ENCODE assay signal across 8 cellular contexts in genomic region chr2:23940976-23941605, GRCh38. TPM values are rescaled to one million over a fixed set of nuclear protein-coding genes. Genes with fewer than 3 reads are reported as not detected.
DNase-seq lines count a peak whose midpoint lies in the region; ATAC-seq and TF ChIP-seq lines count a peak whose summit lies in the region.

No MANE protein-coding gene starts in this region.

- peaks cover 7 to 21% of the 10 kb centered on the region in 2 donors for H3K36me3 Mint-ChIP-seq in activated naive CD4-positive, alpha-beta T cell treated with anti-CD3 and anti-CD28 coated beads, Interleukin-2, amount 50 U/mL, for 72 hours

- intact Hi-C loops in right cardiac atrium (cut with DNase I) (no loop called here), sigmoid colon (cut with DNase I) (loop anchor here (1.0 to 5.0 kb wide), 3 partner anchors 14 to 136 kb away; partner anchors contain the start of genes ATAD2B, FKBP1B, SF3B6 and WDCP)

- no peak for DNase-seq in activated naive CD4-positive, alpha-beta T cell treated with anti-CD3 and anti-CD28 coated beads, Interleukin-2, amount 50 U/mL, for 72 hours (ENCODE audit: low spot score in 2 of 2)
- no peak for DNase-seq in right cardiac atrium
- no peak for DNase-seq in sigmoid colon
- DNase-seq in NCI-H128 (lab: John Stamatoyannopoulos, UW; ENCODE audit: unreplicated experiment) = no peak

- TF ChIP-seq POLR2A in sigmoid colon (IDR thresholded peaks at IDR 0.05) = no peak

- peaks cover 13% of the 10 kb centered on the region; the same call in 1 of the 2 replicates for H3K4me1 ChIP-seq in HUES64 (ENCODE audit: insufficient read depth, low read length)
- H3K4me1 ChIP-seq in right cardiac atrium (ENCODE audit: control insufficient read depth, insufficient read depth, low read length) = peaks cover 13% of the 10 kb centered on the region
- H3K4me1 ChIP-seq in sigmoid colon = peaks cover 0 to 20% (median 14%) of the 10 kb centered on the region in 4 donors

- no peaks in the 10 kb centered on the region for H3K27me3 ChIP-seq in HUES64 (ENCODE audit: insufficient read depth, low read length)
- H3K27me3 ChIP-seq in right cardiac atrium (ENCODE audit: control insufficient read depth, insufficient read depth) = no peaks in the 10 kb centered on the region
- no peaks in the 10 kb centered on the region for H3K27me3 ChIP-seq in sigmoid colon

- WGBS in HUES64 = 10% methylated on average over 14 of the region's 15 CpGs
- 2% methylated on average over 15 of the region's 15 CpGs for WGBS in right cardiac atrium
- 1 to 4% methylated on average over 15 of the region's 15 CpGs for WGBS in sigmoid colon, 2 donors

- no peak for TF ChIP-seq CTCF in C4-2B (conservative IDR thresholded peaks at IDR 0.05)
- TF ChIP-seq CTCF in sigmoid colon (IDR thresholded peaks at IDR 0.05) = no peak

- H3K9me3 ChIP-seq in HUES64 (ENCODE audit: insufficient read depth, low read depth, low read length) (no peaks in the 10 kb centered on the region), right cardiac atrium (ENCODE audit: control insufficient read depth, low read length) (no peaks in the 10 kb centered on the region), sigmoid colon (no peaks in the 10 kb centered on the region)

- no peak for TF ChIP-seq EP300 in sigmoid colon (IDR thresholded peaks at IDR 0.05)

- H3K4me3 ChIP-seq in HUES64 (ENCODE audit: low read length) (peak overlapping the region; percentile 85), right cardiac atrium (ENCODE audit: low read length) (peak overlapping the region; percentile 65), sigmoid colon (peak overlapping the region; percentile 63 to 98 (median 84))

- H3K36me3 ChIP-seq in HUES64 (ENCODE audit: insufficient read depth, low read length) = no peaks in the 10 kb centered on the region
- no peaks in the 10 kb centered on the region for H3K36me3 ChIP-seq in sigmoid colon

- H3K9me3 Mint-ChIP-seq in activated naive CD4-positive, alpha-beta T cell treated with anti-CD3 and anti-CD28 coated beads, Interleukin-2, amount 50 U/mL, for 72 hours = no peaks in the 10 kb centered on the region

- H3K9ac ChIP-seq in HUES64 (ENCODE audit: low read depth, low read length) = peak overlapping the region; percentile 90

- no peak for ATAC-seq in activated naive CD4-positive, alpha-beta T cell treated with anti-CD3 and anti-CD28 coated beads, Interleukin-2, amount 50 U/mL, for 72 hours
- no peak for ATAC-seq in right cardiac atrium
- no peak for ATAC-seq in HG02884 (IDR thresholded peaks at IDR 0.05; ENCODE audit: unreplicated experiment)
- ATAC-seq in GM21737 (IDR thresholded peaks at IDR 0.05; ENCODE audit: unreplicated experiment) = no peak

- H3K27ac ChIP-seq in C4-2B = peak overlapping the region; percentile 78
- no peak overlapping the region for H3K27ac ChIP-seq in HUES64 (ENCODE audit: low read depth, low read length)
- peak overlapping the region; percentile 65 for H3K27ac ChIP-seq in right cardiac atrium (ENCODE audit: low read length)
- peak overlapping the region; percentile 87 to 98 (median 94) for H3K27ac ChIP-seq in sigmoid colon

- H3K27ac Mint-ChIP-seq in activated naive CD4-positive, alpha-beta T cell treated with anti-CD3 and anti-CD28 coated beads, Interleukin-2, amount 50 U/mL, for 72 hours = peak overlapping the region; percentile 44 to 76

RNA-seq across cellular contexts. Expression of gene UBXN2A, which starts 0.8 kb away (rescaled TPM):
- 13.4 TPM for polyA plus RNA-seq in HUES64 (2013, experiment 1 of 2)
- polyA plus RNA-seq in HUES64 (2013, experiment 2 of 2) = 15.8 TPM
- 10 to 100 TPM in 1 of 2 donors, 1 to 10 TPM in 1; 9.3 to 13.0 TPM for total RNA-seq in activated naive CD4-positive, alpha-beta T cell treated with anti-CD3 and anti-CD28 coated beads, Interleukin-2, amount 50 U/mL, for 72 hours
- total RNA-seq in right cardiac atrium = 10 to 100 TPM; 23.0 to 27.3 (median 25.0) TPM
- polyA plus RNA-seq in right cardiac atrium = 14.7 TPM
- total RNA-seq in sigmoid colon = 10 to 100 TPM; 15.0 to 21.2 (median 16.3) TPM
- 10 to 100 TPM in 1 of 3 donors, 1 to 10 TPM in 2; 8.1 to 11.4 (median 9.5) TPM for polyA plus RNA-seq in sigmoid colon

RNA-seq across cellular contexts. Expression of gene ATAD2B, which starts 14.2 kb away (rescaled TPM):
- polyA plus RNA-seq in HUES64 (2013, experiment 1 of 2) = 5.9 TPM
- 6.7 TPM for polyA plus RNA-seq in HUES64 (2013, experiment 2 of 2)
- total RNA-seq in activated naive CD4-positive, alpha-beta T cell treated with anti-CD3 and anti-CD28 coated beads, Interleukin-2, amount 50 U/mL, for 72 hours = 10 to 100 TPM; 16.1 to 16.7 TPM
- total RNA-seq in right cardiac atrium = 10 to 100 TPM in 2 of 4 donors, 1 to 10 TPM in 2; 9.3 to 15.1 (median 10.3) TPM
- 2.8 TPM for polyA plus RNA-seq in right cardiac atrium
- 10 to 100 TPM; 19.7 to 22.5 (median 21.0) TPM for total RNA-seq in sigmoid colon
- polyA plus RNA-seq in sigmoid colon = 1 to 10 TPM; 2.4 to 5.8 (median 3.5) TPM
